Comparison of ENCODE assay signal across 7 cellular contexts in the genomic region with DNA sequence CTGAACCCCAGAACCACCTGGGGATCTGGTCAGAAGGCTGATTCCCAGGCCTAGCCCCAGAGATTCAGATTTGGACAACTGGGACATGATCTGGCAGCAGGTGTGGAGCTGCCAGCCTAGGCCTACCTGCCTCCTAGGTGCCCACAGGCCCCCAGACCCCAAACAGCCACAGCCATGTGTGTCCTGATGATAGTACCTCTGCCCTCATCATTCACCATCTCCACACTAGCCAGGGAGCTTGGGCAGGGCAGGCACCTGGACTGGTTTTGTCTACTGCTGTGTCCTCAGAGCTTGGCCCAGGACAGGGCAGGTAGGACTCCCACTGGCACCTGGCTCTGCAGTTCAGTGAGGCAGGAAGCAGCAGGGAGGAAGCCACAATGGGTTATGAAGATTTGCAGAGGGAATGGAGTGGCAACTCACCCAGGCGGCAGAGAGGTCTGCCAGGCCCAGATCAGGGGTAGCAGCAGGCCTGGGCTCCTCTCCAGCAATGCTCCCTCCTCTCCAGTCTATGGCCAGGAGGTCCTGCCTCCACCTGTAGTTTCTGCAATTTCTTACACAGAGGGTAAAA. TPM values are rescaled to one million over a fixed set of nuclear protein-coding genes. Genes with fewer than 3 reads are reported as not detected.
A peak's percentile ranks its signal among the peaks of the same experiment; 100 is the strongest.
DNase-seq lines count a peak whose midpoint lies in the region; ATAC-seq and TF ChIP-seq lines count a peak whose summit lies in the region.

No MANE protein-coding gene starts in this region.

- intact Hi-C loops in prostate gland (cut with DNase I): no loop called here

- TF ChIP-seq CTCF in NB4 (IDR thresholded peaks at IDR 0.05; ENCODE audit: low read depth, low read length) (no peak), prostate gland (IDR thresholded peaks at IDR 0.05) (no peak)

- peak overlapping the region; percentile 14 for H3K27ac ChIP-seq in effector memory CD4-positive, alpha-beta T cell (ENCODE audit: insufficient read depth, low read length, poor library complexity, severe bottlenecking)
- H3K27ac ChIP-seq in prostate gland: peak overlapping the region; percentile 95 to 98

- H3K9me3 ChIP-seq in effector memory CD4-positive, alpha-beta T cell (ENCODE audit: control insufficient read depth, low read length): no peaks in the 10 kb centered on the region
- no peaks in the 10 kb centered on the region for H3K9me3 ChIP-seq in prostate gland

- H3K4me1 ChIP-seq in effector memory CD4-positive, alpha-beta T cell (ENCODE audit: control insufficient read depth, insufficient read depth, low read length, poor library complexity, severe bottlenecking): peaks cover 16% of the 10 kb centered on the region
- peaks cover 9% of the 10 kb centered on the region for H3K4me1 ChIP-seq in prostate gland (replicated peaks)

- H3K27me3 ChIP-seq in effector memory CD4-positive, alpha-beta T cell (replicated peaks; ENCODE audit: control insufficient read depth, insufficient read depth, low read length, poor library complexity, severe bottlenecking): no peaks in the 10 kb centered on the region
- no peaks in the 10 kb centered on the region for H3K27me3 ChIP-seq in prostate gland (replicated peaks; ENCODE audit: insufficient read depth)

- 33% methylated on average over 1 of the region's 1 CpG for WGBS in prostate gland

- ATAC-seq in GM19452 (IDR thresholded peaks at IDR 0.05; ENCODE audit: unreplicated experiment): no peak

- no peak overlapping the region for H3K4me3 ChIP-seq in NB4 (ENCODE audit: low read depth, low read length)
- H3K4me3 ChIP-seq in effector memory CD4-positive, alpha-beta T cell (ENCODE audit: insufficient read depth, low read depth, low read length, poor library complexity, severe bottlenecking): peak overlapping the region; percentile 94
- H3K4me3 ChIP-seq in prostate gland: no peak overlapping the region

- TF ChIP-seq POLR2A in NB4 (IDR thresholded peaks at IDR 0.05; ENCODE audit: extremely low read depth, insufficient read length) (peak; percentile 4), prostate gland (IDR thresholded peaks at IDR 0.05) (no peak)

- in situ Hi-C loops in G401 (cut with HindIII; ENCODE audit: low sequenced_read_pairs): no loop called here

- no peaks in the 10 kb centered on the region for H3K36me3 ChIP-seq in effector memory CD4-positive, alpha-beta T cell (ENCODE audit: control insufficient read depth, insufficient read depth, low read length)
- H3K36me3 ChIP-seq in prostate gland: no peaks in the 10 kb centered on the region

- DNase-seq in G401 (ENCODE audit: low spot score) (peak; percentile 74), NB4 (ENCODE audit: low read depth) (no peak), prostate gland (ENCODE audit: low spot score) (no peak), NCI-H1694 (lab: John Stamatoyannopoulos, UW) (no peak), NCI-H345 (lab: John Stamatoyannopoulos, UW) (no peak)
- DNase-seq in effector memory CD4-positive, alpha-beta T cell: no peak

RNA-seq across cellular contexts. Expression of a gene that starts 34.8 kb away (rescaled TPM):
- total RNA-seq in G401 (2014; rRNA removed; shearing (Covaris generic)): 33.0 and 40.6 TPM in 2 replicates
- total RNA-seq in prostate gland: 10 to 100 TPM; 29.1 to 34.9 TPM
